ENCODE assay signal across 9 cellular contexts in the genomic region with DNA sequence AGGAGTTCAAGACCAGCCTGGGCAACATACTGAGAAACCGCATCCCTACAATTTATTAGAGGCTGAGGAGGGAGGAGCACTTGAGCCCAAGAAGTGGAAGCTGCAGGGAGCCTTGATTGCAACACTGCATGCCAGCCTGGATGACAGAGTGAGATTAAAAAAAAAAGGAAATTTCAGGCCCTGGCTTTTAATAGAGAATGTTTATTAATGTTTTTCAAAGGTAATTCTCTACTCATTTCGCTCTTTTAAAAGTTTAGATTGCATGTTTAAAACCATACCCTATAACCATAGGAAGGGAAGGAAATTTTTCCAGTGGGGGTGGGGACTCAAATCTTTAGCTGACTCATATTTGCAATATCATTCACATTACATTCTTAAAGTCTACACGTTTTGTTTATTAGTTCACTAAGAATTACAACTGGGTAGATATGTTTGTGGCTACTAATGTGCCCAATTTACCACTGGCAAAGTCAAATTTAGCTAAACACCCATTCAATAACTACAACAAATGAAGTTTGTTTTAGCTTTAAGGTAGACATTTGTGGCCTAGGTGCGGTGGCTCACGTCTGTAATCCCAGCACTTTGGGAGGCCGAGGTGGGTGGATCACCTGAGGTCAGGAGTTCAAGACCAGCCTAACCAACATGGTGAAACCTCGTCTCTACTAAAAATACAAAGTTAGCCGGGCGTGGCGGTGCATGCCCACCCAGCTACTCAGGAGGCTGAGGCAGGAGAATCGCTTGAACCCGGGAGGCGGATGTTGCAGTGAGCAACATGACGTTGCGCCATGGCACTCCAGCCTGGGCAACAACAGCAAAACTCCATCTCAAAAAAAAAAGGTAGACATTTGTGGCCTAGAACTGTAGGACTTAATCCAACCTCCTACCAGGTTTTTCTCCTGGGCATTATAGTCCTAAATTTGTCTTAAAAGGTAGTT. TPM values are rescaled to one million over a fixed set of nuclear protein-coding genes. Genes with fewer than 3 reads are reported as not detected.
DNase-seq lines count a peak whose midpoint lies in the region; ATAC-seq and TF ChIP-seq lines count a peak whose summit lies in the region.
"Had no signal": no experiment of that assay in that cellular context is flagged by ENCODE, and none has a peak within 500 bp of the region (broad histone marks: within the 10 kb centered on the region; RNA-seq: fewer than 3 reads in every experiment).

No MANE protein-coding gene starts in this region.

- H3K27ac ChIP-seq in BLaER1: no peak overlapping the region
- no peak overlapping the region for H3K27ac ChIP-seq in HEK293 (ENCODE audit: extremely low read depth, low read depth, low read length)

- peaks cover 63% of the 10 kb centered on the region for H3K4me1 Mint-ChIP-seq in activated T-helper 1 cell treated with anti-CD3 and anti-CD28 coated beads, Interleukin-12 subunit alpha, Interleukin-12 subunit beta, Interleukin-2, Interleukin-4 antibody, amounts not matched to agents 30 ng/mL and 10 ng/mL and 1 ng/mL, durations not matched to agents 14 hours and 24 hours and 36 hours (ENCODE audit: low read depth)

- H4K20me1 ChIP-seq in BLaER1: peaks cover 89% of the 10 kb centered on the region

- CTCF ChIA-PET in HEK293 (lab: Yijun Ruan, JAX): interaction anchor here (0.6 to 0.7 kb wide), 3 partner anchors 12 to 1370 kb away, joined by 4 to 6 read pairs (median 4); no protein-coding TSS in a partner anchor

- TF ChIP-seq CTCF in HEK293 (tag by site-specific recombination; IDR thresholded peaks at IDR 0.05): no peak

- peak overlapping the region; percentile 2 for H3K4me3 Mint-ChIP-seq in activated T-helper 1 cell treated with anti-CD3 and anti-CD28 coated beads, Interleukin-12 subunit alpha, Interleukin-12 subunit beta, Interleukin-2, Interleukin-4 antibody, amounts not matched to agents 30 ng/mL and 10 ng/mL and 1 ng/mL, durations not matched to agents 14 hours and 24 hours and 36 hours

- H3K36me3 ChIP-seq in BLaER1 (peaks cover 44% of the 10 kb centered on the region), HEK293 (ENCODE audit: control insufficient read depth in 2 of 2, insufficient read depth in 1 of 2, low read length in 2 of 2) (no peaks in the 10 kb centered on the region; a peak in 1 of 3 replicates)

- no peaks in the 10 kb centered on the region for H3K27me3 Mint-ChIP-seq in activated T-helper 1 cell treated with anti-CD3 and anti-CD28 coated beads, Interleukin-12 subunit alpha, Interleukin-12 subunit beta, Interleukin-2, Interleukin-4 antibody, amounts not matched to agents 30 ng/mL and 10 ng/mL and 1 ng/mL, durations not matched to agents 14 hours and 24 hours and 36 hours (ENCODE audit: insufficient read depth)

- H3K27me3 ChIP-seq in BLaER1: no peaks in the 10 kb centered on the region

- no peaks in the 10 kb centered on the region for H3K9me3 Mint-ChIP-seq in activated T-helper 1 cell treated with anti-CD3 and anti-CD28 coated beads, Interleukin-12 subunit alpha, Interleukin-12 subunit beta, Interleukin-2, Interleukin-4 antibody, amounts not matched to agents 30 ng/mL and 10 ng/mL and 1 ng/mL, durations not matched to agents 14 hours and 24 hours and 36 hours

- peak overlapping the region; percentile 40 for H3K27ac Mint-ChIP-seq in activated T-helper 1 cell treated with anti-CD3 and anti-CD28 coated beads, Interleukin-12 subunit alpha, Interleukin-12 subunit beta, Interleukin-2, Interleukin-4 antibody, amounts not matched to agents 30 ng/mL and 10 ng/mL and 1 ng/mL, durations not matched to agents 14 hours and 24 hours and 36 hours

- no peak for DNase-seq in activated T-helper 1 cell treated with anti-CD3 and anti-CD28 coated beads, Interleukin-12 subunit alpha, Interleukin-12 subunit beta, Interleukin-2, Interleukin-4 antibody, amounts not matched to agents 30 ng/mL and 10 ng/mL and 1 ng/mL, durations not matched to agents 14 hours and 24 hours and 36 hours (ENCODE audit: low spot score)
- DNase-seq in hepatic stellate cell (ENCODE audit: low spot score) (peak; percentile 38), hypothalamus (lab: John Stamatoyannopoulos, UW) (no peak)
- DNase-seq in central memory CD4-positive, alpha-beta T cell: no peak
- DNase-seq: NCI-H1092 treated with DMSO at 0.1 percent for 48 hours had no signal

- H3K36me3 Mint-ChIP-seq in activated T-helper 1 cell treated with anti-CD3 and anti-CD28 coated beads, Interleukin-12 subunit alpha, Interleukin-12 subunit beta, Interleukin-2, Interleukin-4 antibody, amounts not matched to agents 30 ng/mL and 10 ng/mL and 1 ng/mL, durations not matched to agents 14 hours and 24 hours and 36 hours (ENCODE audit: low read depth): peaks cover 12% of the 10 kb centered on the region

- H3K4me3 ChIP-seq in BLaER1 (no peak overlapping the region), HEK293 (ENCODE audit: low read depth, low read length) (no peak overlapping the region)

- H3K9me3 ChIP-seq in BLaER1 (no peaks in the 10 kb centered on the region), HEK293 (ENCODE audit: control insufficient read depth, insufficient read depth, low read depth, low read length) (no peaks in the 10 kb centered on the region)

- POLR2A ChIA-PET in HEK293 (lab: Yijun Ruan, JAX): no interaction called here

- H3K4me1 ChIP-seq in BLaER1 (peaks cover 75% of the 10 kb centered on the region), HEK293 (ENCODE audit: control insufficient read depth, insufficient read depth, low read length) (peaks cover 7% of the 10 kb centered on the region; the same call in 1 of the 2 replicates)

- intact Hi-C loops in activated T-helper 1 cell treated with anti-CD3 and anti-CD28 coated beads, Interleukin-12 subunit alpha, Interleukin-12 subunit beta, Interleukin-2, Interleukin-4 antibody, amounts not matched to agents 30 ng/mL and 10 ng/mL and 1 ng/mL, durations not matched to agents 14 hours and 24 hours and 36 hours (cut with micrococcal nuclease): loop anchor here (5.0 kb wide), 1 partner anchor 34 kb away; no protein-coding TSS in a partner anchor

- H3K4me2 ChIP-seq in BLaER1: peak overlapping the region; percentile 95

- no peak overlapping the region for H3K9ac ChIP-seq in BLaER1

- ATAC-seq in GM18520 (IDR thresholded peaks at IDR 0.05; ENCODE audit: unreplicated experiment) (no peak), GM18519 (IDR thresholded peaks at IDR 0.05; ENCODE audit: low FRiP score, unreplicated experiment) (no peak)

TF ChIP-seq in HEK293, 187 proteins besides CTCF, POLR2A, EP300 and RAD21 (continues in another document):
- TF ChIP-seq REST (tag by site-specific recombination; IDR thresholded peaks at IDR 0.05): no peak
- no peak for TF ChIP-seq ZNF423 (tag by site-specific recombination; IDR thresholded peaks at IDR 0.05)
- peak; percentile 71 for TF ChIP-seq ZIC2 (tag by site-specific recombination; IDR thresholded peaks at IDR 0.05)
- TF ChIP-seq ZXDB (tag by site-specific recombination; IDR thresholded peaks at IDR 0.05): peak; percentile 6; the same call in 1 of the 2 replicates
- TF ChIP-seq, protein P1, sequence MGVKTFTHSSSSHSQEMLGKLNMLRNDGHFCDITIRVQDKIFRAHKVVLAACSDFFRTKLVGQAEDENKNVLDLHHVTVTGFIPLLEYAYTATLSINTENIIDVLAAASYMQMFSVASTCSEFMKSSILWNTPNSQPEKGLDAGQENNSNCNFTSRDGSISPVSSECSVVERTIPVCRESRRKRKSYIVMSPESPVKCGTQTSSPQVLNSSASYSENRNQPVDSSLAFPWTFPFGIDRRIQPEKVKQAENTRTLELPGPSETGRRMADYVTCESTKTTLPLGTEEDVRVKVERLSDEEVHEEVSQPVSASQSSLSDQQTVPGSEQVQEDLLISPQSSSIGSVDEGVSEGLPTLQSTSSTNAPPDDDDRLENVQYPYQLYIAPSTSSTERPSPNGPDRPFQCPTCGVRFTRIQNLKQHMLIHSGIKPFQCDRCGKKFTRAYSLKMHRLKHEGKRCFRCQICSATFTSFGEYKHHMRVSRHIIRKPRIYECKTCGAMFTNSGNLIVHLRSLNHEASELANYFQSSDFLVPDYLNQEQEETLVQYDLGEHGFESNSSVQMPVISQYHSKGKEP (tag by site-specific recombination; IDR thresholded peaks at IDR 0.05): peak; percentile 94
- no peak for TF ChIP-seq WT1 (tag by site-specific recombination; IDR thresholded peaks at IDR 0.05)
- no peak for TF ChIP-seq ZNF776 (tag by site-specific recombination; IDR thresholded peaks at IDR 0.05; ENCODE audit: borderline replicate concordance)

RNA-seq across cellular contexts. Expression of gene KDM5B, which starts 5.0 kb away (rescaled TPM):
- total RNA-seq in activated T-helper 1 cell treated with anti-CD3 and anti-CD28 coated beads, Interleukin-12 subunit alpha, Interleukin-12 subunit beta, Interleukin-2, Interleukin-4 antibody, amounts not matched to agents 30 ng/mL and 10 ng/mL and 1 ng/mL, durations not matched to agents 14 hours and 24 hours and 36 hours: 102 and 113 TPM in 2 replicates

RNA-seq across cellular contexts. Expression of gene PCAT6, which starts 7.5 kb away (rescaled TPM):
- total RNA-seq in activated T-helper 1 cell treated with anti-CD3 and anti-CD28 coated beads, Interleukin-12 subunit alpha, Interleukin-12 subunit beta, Interleukin-2, Interleukin-4 antibody, amounts not matched to agents 30 ng/mL and 10 ng/mL and 1 ng/mL, durations not matched to agents 14 hours and 24 hours and 36 hours: 1.1 and 1.7 TPM in 2 replicates
